27 cellular contexts compared by ENCODE assay signal in genomic region chr1:78475888-78476610, GRCh38. TPM values are rescaled to one million over a fixed set of nuclear protein-coding genes. Genes with fewer than 3 reads are reported as not detected.
DNase-seq lines count a peak whose midpoint lies in the region; ATAC-seq and TF ChIP-seq lines count a peak whose summit lies in the region.
"Had no signal": no experiment of that assay in that cellular context is flagged by ENCODE, and none has a peak within 500 bp of the region (broad histone marks: within the 10 kb centered on the region; RNA-seq: fewer than 3 reads in every experiment).

No MANE protein-coding gene starts in this region.

- H3K4me3 ChIP-seq in choroid plexus epithelial cell (ENCODE audit: low read depth, low read length) (no peak overlapping the region), mesenchymal stem cell (ENCODE audit: insufficient read depth in 1 of 2, low read depth in 1 of 2, low read length in 2 of 2) (peak overlapping the region in 1 of 2 experiments; percentile 24)
- H3K4me3 ChIP-seq: ovary, sigmoid colon, thoracic aorta had no signal

- no peak overlapping the region for H4K8ac ChIP-seq in mesenchymal stem cell (ENCODE audit: low read length)

- H2BK120ac ChIP-seq in mesenchymal stem cell (ENCODE audit: low read depth, low read length) = no peak overlapping the region

- no peak overlapping the region for H2BK15ac ChIP-seq in mesenchymal stem cell (ENCODE audit: low read depth, poor library complexity, severe bottlenecking)

- H3K18ac ChIP-seq in mesenchymal stem cell (ENCODE audit: low read depth in 1 of 2, low read length in 2 of 2) = no peak overlapping the region

- DNase-seq in EH (ENCODE audit: low read depth) = peak; percentile 19
- DNase-seq in NOMO-1 treated with dmso at 0.1 percent for 144 hours (lab: John Stamatoyannopoulos, UW; ENCODE audit: unreplicated experiment) = peak; percentile 59
- peak; percentile 44 for DNase-seq in choroid plexus epithelial cell (ENCODE audit: low read depth)
- DNase-seq in mesenchymal stem cell = no peak
- DNase-seq in pons (ENCODE audit: low spot score) = no peak
- no peak for DNase-seq in activated CD4-positive, CD25-positive, alpha-beta regulatory T cell (lab: John Stamatoyannopoulos, UW)
- DNase-seq: activated CD4-positive, alpha-beta T cell treated with anti-CD3 and anti-CD28 coated beads, Interleukin-2, amount 50 U/mL, for 4 hours; activated effector memory CD4-positive, alpha-beta T cell treated with anti-CD3 and anti-CD28 coated beads, Interleukin-2, amount 50 U/mL, for 16 hours; CD8-positive, alpha-beta T cell; dermis blood vessel endothelial cell; GOT3; Karpas-422; kidney glomerular epithelial cell; mesendoderm; naive thymus-derived CD4-positive, alpha-beta T cell; NCI-H1436; NCI-H526; ovary; SIG-M5; sigmoid colon; T-helper 17 cell; WERI-Rb-1 had no signal

- no peak overlapping the region for H3K27ac ChIP-seq in mesenchymal stem cell (ENCODE audit: low read length, poor library complexity, severe bottlenecking)
- H3K27ac ChIP-seq: ovary, sigmoid colon, thoracic aorta, WERI-Rb-1 had no signal

- no peak for TF ChIP-seq CTCF in choroid plexus epithelial cell (conservative IDR thresholded peaks at IDR 0.05; ENCODE audit: low read depth, low read length)

- H3K36me3 ChIP-seq in mesenchymal stem cell (ENCODE audit: control insufficient read depth in 1 of 2, insufficient read depth in 2 of 2, low read depth in 1 of 2, low read length in 2 of 2) = no peaks in the 10 kb centered on the region
- H3K36me3 ChIP-seq: adrenal gland, ovary, sigmoid colon, thoracic aorta, WERI-Rb-1 had no signal

- no peaks in the 10 kb centered on the region for H3K27me3 ChIP-seq in mesenchymal stem cell (ENCODE audit: control insufficient read depth in 1 of 2, insufficient read depth in 1 of 2, low read length in 2 of 2)
- H3K27me3 ChIP-seq: adrenal gland, ovary, sigmoid colon had no signal

- H2AK5ac ChIP-seq in mesenchymal stem cell (ENCODE audit: low read length, severe bottlenecking) = no peak overlapping the region

- 93% methylated on average over 4 of the region's 4 CpGs for WGBS in mesenchymal stem cell

- no peak overlapping the region for H3K14ac ChIP-seq in mesenchymal stem cell (ENCODE audit: low read length in 2 of 2)

- no peak for ATAC-seq in HG02870 (IDR thresholded peaks at IDR 0.05; ENCODE audit: unreplicated experiment)
- ATAC-seq in GM18517 (IDR thresholded peaks at IDR 0.05; ENCODE audit: unreplicated experiment) = no peak
- ATAC-seq: CD8-positive, alpha-beta T cell; naive thymus-derived CD4-positive, alpha-beta T cell; stimulated activated memory B cell treated with anti-CD40 and anti-IgM and Interleukin-4, amounts not matched to agents 10 μg/mL and 1 μg/mL and 100 μg/mL, for 72 hours; T-helper 17 cell had no signal

- no peak overlapping the region for H3K23ac ChIP-seq in mesenchymal stem cell (ENCODE audit: low read length in 2 of 2)

- no peak overlapping the region for H3K4ac ChIP-seq in mesenchymal stem cell (ENCODE audit: low read depth in 1 of 2, low read length in 2 of 2)

- H3K4me1 ChIP-seq in mesenchymal stem cell (ENCODE audit: control insufficient read depth, insufficient read depth, low read depth, low read length) = no peaks in the 10 kb centered on the region
- H3K4me1 ChIP-seq: sigmoid colon had no signal

- no peaks in the 10 kb centered on the region for H3K9me3 ChIP-seq in mesenchymal stem cell (ENCODE audit: control insufficient read depth, low read length)
- H3K9me3 ChIP-seq: adrenal gland, ovary, sigmoid colon, thoracic aorta had no signal

- no peaks in the 10 kb centered on the region for H3K79me1 ChIP-seq in mesenchymal stem cell (replicated peaks; ENCODE audit: low read length, poor library complexity, severe bottlenecking)

- no peak overlapping the region for H2AFZ ChIP-seq in mesenchymal stem cell (ENCODE audit: low read depth, low read length)

- H3K4me2 ChIP-seq in mesenchymal stem cell (ENCODE audit: low read length, poor library complexity, severe bottlenecking) = no peak overlapping the region

- H2BK5ac ChIP-seq in mesenchymal stem cell (ENCODE audit: low read depth, low read length, poor library complexity, severe bottlenecking) = no peak overlapping the region

- H3K9ac ChIP-seq in mesenchymal stem cell (ENCODE audit: low read length) = peak overlapping the region; percentile 70

- no peak overlapping the region for H2BK12ac ChIP-seq in mesenchymal stem cell (ENCODE audit: low read length in 2 of 2)

- no peak overlapping the region for H4K91ac ChIP-seq in mesenchymal stem cell (ENCODE audit: low read length)

RNA-seq across cellular contexts. Expression of gene PTGFR, which starts 14.7 kb away (rescaled TPM):
- 0.12 TPM for polyA plus RNA-seq in mesenchymal stem cell (2013, experiment 1 of 2)
- 0.18 TPM for polyA plus RNA-seq in mesenchymal stem cell (2013, experiment 2 of 2)
- polyA plus RNA-seq: naive thymus-derived CD4-positive, alpha-beta T cell had no signal

Comparison
In these comparisons a context has a peak if more than half of its experiments do, and no peak if none do; other contexts are left out.
1. DNase-seq: peak in EH (single experiment), NOMO-1 treated with dmso at 0.1 percent for 144 hours (single experiment) and choroid plexus epithelial cell (single experiment); none in mesenchymal stem cell (single experiment), pons (single experiment) and activated CD4-positive, CD25-positive, alpha-beta regulatory T cell (0 of 4).